8 cellular contexts compared by ENCODE assay signal in genomic region chr2:185291035-185291647, GRCh38.
A peak's percentile ranks its signal among the peaks of the same experiment; 100 is the strongest.
DNase-seq lines count a peak whose midpoint lies in the region; ATAC-seq and TF ChIP-seq lines count a peak whose summit lies in the region.

No MANE protein-coding gene starts in this region.

- no peak overlapping the region for H3K4me3 ChIP-seq in AG04449 (ENCODE audit: low read depth, low read length)
- no peak overlapping the region for H3K4me3 ChIP-seq in MG63

- CTCF ChIA-PET in AG04449 (lab: Yijun Ruan, JAX): interaction anchor here (1.7 kb wide), 1 partner anchor 967 kb away, joined by 5 read pairs; no protein-coding TSS in a partner anchor
- CTCF ChIA-PET in activated CD8-positive, alpha-beta T cell treated with anti-CD3 and anti-CD28 coated beads, Interleukin-2, amount 10 ng/mL, durations not matched to agents 7 days and 5 days (lab: Charles Lee): interaction anchor here (0.7 kb wide), 1 partner anchor 447 kb away, joined by 3 read pairs; no protein-coding TSS in a partner anchor

- DNase-seq in AG04449 (ENCODE audit: low read depth, low spot score) (peak; percentile 4), MG63 (peak; percentile 35), iPS-NIHi7 (ENCODE audit: extremely low spot score) (peak; percentile 41), ureter (ENCODE audit: low spot score) (peak; percentile 52)
- DNase-seq in activated CD8-positive, alpha-beta T cell treated with anti-CD3 and anti-CD28 coated beads, Interleukin-2, amount 10 ng/mL, durations not matched to agents 7 days and 5 days: peak; percentile 26
- no peak for DNase-seq in activated T-helper 1 cell treated with anti-CD3 and anti-CD28 coated beads, Interleukin-12 subunit alpha, Interleukin-12 subunit beta, Interleukin-2, Interleukin-4 antibody, amounts not matched to agents 30 ng/mL and 10 ng/mL and 1 ng/mL, durations not matched to agents 14 hours and 24 hours and 36 hours (ENCODE audit: low spot score)

- no peaks in the 10 kb centered on the region for H3K36me3 Mint-ChIP-seq in activated CD8-positive, alpha-beta T cell treated with anti-CD3 and anti-CD28 coated beads, Interleukin-2, amount 10 ng/mL, durations not matched to agents 7 days and 5 days (ENCODE audit: low read depth)
- no peaks in the 10 kb centered on the region for H3K36me3 Mint-ChIP-seq in activated T-helper 1 cell treated with anti-CD3 and anti-CD28 coated beads, Interleukin-12 subunit alpha, Interleukin-12 subunit beta, Interleukin-2, Interleukin-4 antibody, amounts not matched to agents 30 ng/mL and 10 ng/mL and 1 ng/mL, durations not matched to agents 14 hours and 24 hours and 36 hours (ENCODE audit: low read depth)

- no peaks in the 10 kb centered on the region for H3K4me1 Mint-ChIP-seq in activated CD8-positive, alpha-beta T cell treated with anti-CD3 and anti-CD28 coated beads, Interleukin-2, amount 10 ng/mL, durations not matched to agents 7 days and 5 days (ENCODE audit: low read depth)
- H3K4me1 Mint-ChIP-seq in activated T-helper 1 cell treated with anti-CD3 and anti-CD28 coated beads, Interleukin-12 subunit alpha, Interleukin-12 subunit beta, Interleukin-2, Interleukin-4 antibody, amounts not matched to agents 30 ng/mL and 10 ng/mL and 1 ng/mL, durations not matched to agents 14 hours and 24 hours and 36 hours (ENCODE audit: low read depth): no peaks in the 10 kb centered on the region

- TF ChIP-seq CTCF in AG04449 (IDR thresholded peaks at IDR 0.05; ENCODE audit: insufficient read depth, low read length, missing control alignments) (peak; percentile 63), GM12874 (IDR thresholded peaks at IDR 0.05; ENCODE audit: insufficient read depth, low read depth, low read length) (peak; percentile 81)

- POLR2A ChIA-PET in AG04449 (lab: Yijun Ruan, JAX): no interaction called here
- POLR2A ChIA-PET in activated CD8-positive, alpha-beta T cell treated with anti-CD3 and anti-CD28 coated beads, Interleukin-2, amount 10 ng/mL, durations not matched to agents 7 days and 5 days (lab: Charles Lee): no interaction called here

- no peaks in the 10 kb centered on the region for H3K27me3 ChIP-seq in MG63

- H3K27ac Mint-ChIP-seq in activated CD8-positive, alpha-beta T cell treated with anti-CD3 and anti-CD28 coated beads, Interleukin-2, amount 10 ng/mL, durations not matched to agents 7 days and 5 days: no peak overlapping the region
- no peak overlapping the region for H3K27ac Mint-ChIP-seq in activated T-helper 1 cell treated with anti-CD3 and anti-CD28 coated beads, Interleukin-12 subunit alpha, Interleukin-12 subunit beta, Interleukin-2, Interleukin-4 antibody, amounts not matched to agents 30 ng/mL and 10 ng/mL and 1 ng/mL, durations not matched to agents 14 hours and 24 hours and 36 hours

- H3K27me3 Mint-ChIP-seq in activated CD8-positive, alpha-beta T cell treated with anti-CD3 and anti-CD28 coated beads, Interleukin-2, amount 10 ng/mL, durations not matched to agents 7 days and 5 days (ENCODE audit: low read depth): no peaks in the 10 kb centered on the region
- H3K27me3 Mint-ChIP-seq in activated T-helper 1 cell treated with anti-CD3 and anti-CD28 coated beads, Interleukin-12 subunit alpha, Interleukin-12 subunit beta, Interleukin-2, Interleukin-4 antibody, amounts not matched to agents 30 ng/mL and 10 ng/mL and 1 ng/mL, durations not matched to agents 14 hours and 24 hours and 36 hours (ENCODE audit: insufficient read depth): no peaks in the 10 kb centered on the region

- no peaks in the 10 kb centered on the region for H3K36me3 ChIP-seq in MG63

- no peaks in the 10 kb centered on the region for H3K9me3 ChIP-seq in MG63

- intact Hi-C loops in activated T-helper 1 cell treated with anti-CD3 and anti-CD28 coated beads, Interleukin-12 subunit alpha, Interleukin-12 subunit beta, Interleukin-2, Interleukin-4 antibody, amounts not matched to agents 30 ng/mL and 10 ng/mL and 1 ng/mL, durations not matched to agents 14 hours and 24 hours and 36 hours (cut with micrococcal nuclease): loop anchor here (2.0 kb wide), 1 partner anchor 448 kb away; the partner anchor contains the start of gene FSIP2

- H3K9me3 Mint-ChIP-seq in activated CD8-positive, alpha-beta T cell treated with anti-CD3 and anti-CD28 coated beads, Interleukin-2, amount 10 ng/mL, durations not matched to agents 7 days and 5 days (ENCODE audit: insufficient read depth): no peaks in the 10 kb centered on the region
- no peaks in the 10 kb centered on the region for H3K9me3 Mint-ChIP-seq in activated T-helper 1 cell treated with anti-CD3 and anti-CD28 coated beads, Interleukin-12 subunit alpha, Interleukin-12 subunit beta, Interleukin-2, Interleukin-4 antibody, amounts not matched to agents 30 ng/mL and 10 ng/mL and 1 ng/mL, durations not matched to agents 14 hours and 24 hours and 36 hours

- ATAC-seq in HG02588 (IDR thresholded peaks at IDR 0.05; ENCODE audit: unreplicated experiment): peak; percentile 97
- ATAC-seq in activated CD8-positive, alpha-beta T cell treated with anti-CD3 and anti-CD28 coated beads, Interleukin-2, amount 10 ng/mL, durations not matched to agents 7 days and 5 days: no peak

- no peak overlapping the region for H3K4me3 Mint-ChIP-seq in activated CD8-positive, alpha-beta T cell treated with anti-CD3 and anti-CD28 coated beads, Interleukin-2, amount 10 ng/mL, durations not matched to agents 7 days and 5 days
- H3K4me3 Mint-ChIP-seq in activated T-helper 1 cell treated with anti-CD3 and anti-CD28 coated beads, Interleukin-12 subunit alpha, Interleukin-12 subunit beta, Interleukin-2, Interleukin-4 antibody, amounts not matched to agents 30 ng/mL and 10 ng/mL and 1 ng/mL, durations not matched to agents 14 hours and 24 hours and 36 hours: no peak overlapping the region
